11 cellular contexts compared by ENCODE assay signal in the genomic region with DNA sequence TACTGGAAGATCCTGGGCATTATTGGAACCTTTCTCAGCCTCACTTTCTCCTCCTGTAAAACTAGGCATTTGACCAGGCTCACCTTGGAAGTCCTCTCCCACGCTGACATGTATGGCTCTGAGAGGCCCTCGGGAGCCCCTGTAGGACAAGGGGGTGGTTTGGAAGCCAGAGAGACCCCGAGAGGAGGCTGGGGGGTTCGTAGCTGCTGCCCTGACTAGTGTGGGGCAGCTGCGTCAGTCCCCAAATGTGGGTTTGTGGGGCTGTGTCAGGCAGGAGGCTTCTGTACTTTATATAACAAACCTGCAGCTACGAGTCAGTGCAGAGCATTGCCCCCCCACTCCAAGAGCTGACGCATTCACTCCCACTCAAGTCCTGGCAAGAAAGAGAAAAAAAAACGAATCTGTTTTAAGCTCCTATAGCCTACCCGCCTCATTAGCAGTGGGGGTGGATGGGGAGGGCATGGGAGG. TPM values are rescaled to one million over a fixed set of nuclear protein-coding genes. Genes with fewer than 3 reads are reported as not detected.
DNase-seq lines count a peak whose midpoint lies in the region; ATAC-seq and TF ChIP-seq lines count a peak whose summit lies in the region.
"Had no signal": no experiment of that assay in that cellular context is flagged by ENCODE, and none has a peak within 500 bp of the region (broad histone marks: within the 10 kb centered on the region; RNA-seq: fewer than 3 reads in every experiment).

No MANE protein-coding gene starts in this region.

- no peak for TF ChIP-seq CTCF in brain microvascular endothelial cell (IDR thresholded peaks at IDR 0.05; ENCODE audit: low read depth, low read length, missing control alignments)
- TF ChIP-seq CTCF in right lobe of liver (IDR thresholded peaks at IDR 0.05) = no peak

- H3K27ac ChIP-seq in brain microvascular endothelial cell = no peak overlapping the region
- peak overlapping the region; percentile 95 to 99 (median 97) for H3K27ac ChIP-seq in right lobe of liver

- in situ Hi-C loops in brain microvascular endothelial cell (cut with HindIII; ENCODE audit: low pct_ligation_motif_present, low sequenced_read_pairs) = no loop called here

- H3K27me3 ChIP-seq in brain microvascular endothelial cell (replicated peaks) = peaks cover 7% of the 10 kb centered on the region
- no peaks in the 10 kb centered on the region for H3K27me3 ChIP-seq in right lobe of liver

- no peak overlapping the region for H3K4me3 ChIP-seq in brain microvascular endothelial cell (ENCODE audit: low read depth, low read length)
- peak overlapping the region; percentile 58 to 67 (median 66) for H3K4me3 ChIP-seq in right lobe of liver

- intact Hi-C loops in right lobe of liver (cut with DNase I) = loop anchor here in 1 of 2 donors (10.0 kb wide), 1 partner anchor 69 kb away; no protein-coding TSS in a partner anchor

- H3K36me3 ChIP-seq in brain microvascular endothelial cell (replicated peaks) = no peaks in the 10 kb centered on the region
- no peaks in the 10 kb centered on the region for H3K36me3 ChIP-seq in right lobe of liver

- H3K9me3 ChIP-seq in right lobe of liver = no peaks in the 10 kb centered on the region

- ATAC-seq in right lobe of liver (no peak), HG03196 (IDR thresholded peaks at IDR 0.05; ENCODE audit: unreplicated experiment) (no peak), HG03378 (IDR thresholded peaks at IDR 0.05; ENCODE audit: unreplicated experiment) (no peak)

- H3K4me1 ChIP-seq in right lobe of liver = peaks cover 0 to 26% (median 6%) of the 10 kb centered on the region in 4 donors

- 22% methylated on average over 6 of the region's 9 CpGs for WGBS in right lobe of liver (ENCODE audit: insufficient coverage, low coverage, low lambda C conversion rate, missing lambda C conversion rate)

- TF ChIP-seq POLR2A in right lobe of liver (IDR thresholded peaks at IDR 0.05) = peak; percentile 21

- DNase-seq in NCI-H2171 treated with DMSO at 0.1 percent for 48 hours (lab: John Stamatoyannopoulos, UW) (peak; percentile 7), NCI-H2171 (lab: John Stamatoyannopoulos, UW) (no peak), brain microvascular endothelial cell (peak; percentile 27), right lobe of liver (no peak), superior temporal gyrus (ENCODE audit: extremely low spot score) (peak; percentile 53), OCI-M1 (lab: John Stamatoyannopoulos, UW) (no peak)
- DNase-seq: HFFc6 had no signal

RNA-seq across cellular contexts. Expression of gene CX3CL1, which starts 1.8 kb away (rescaled TPM):
- total RNA-seq in right lobe of liver = 10 to 100 TPM in 3 of 6 experiments, 1 to 10 TPM in 3; 3.3 to 20.5 (median 9.8) TPM
- total RNA-seq: A673, HFFc6, OCI-LY7 had no signal

RNA-seq across cellular contexts. Expression of gene CCL22, which starts 15.5 kb away (rescaled TPM):
- total RNA-seq in right lobe of liver = under 1 TPM in 2 of 6 experiments, not detected in 4; 0.12 to 0.16 TPM
- total RNA-seq: A673, HFFc6, OCI-LY7 had no signal

RNA-seq across cellular contexts. Expression of gene CCL17, which starts 30.5 kb away (rescaled TPM):
- total RNA-seq in right lobe of liver = not detected
- total RNA-seq: A673, HFFc6, OCI-LY7 had no signal

Comparison
In these comparisons a context has a peak if more than half of its experiments do, and no peak if none do; other contexts are left out.
1. DNase-seq: peak in NCI-H2171 treated with DMSO at 0.1 percent for 48 hours (single experiment), brain microvascular endothelial cell (single experiment) and superior temporal gyrus (single experiment); none in NCI-H2171 (single experiment), right lobe of liver (0 of 3) and OCI-M1 (single experiment).